In genomic region chr1:154407021-154407865, GRCh38 we compare ENCODE assay signal across 8 cellular contexts. TPM values are rescaled to one million over a fixed set of nuclear protein-coding genes. Genes with fewer than 3 reads are reported as not detected.
A peak's percentile ranks its signal among the peaks of the same experiment; 100 is the strongest.
DNase-seq lines count a peak whose midpoint lies in the region; ATAC-seq and TF ChIP-seq lines count a peak whose summit lies in the region.

No MANE protein-coding gene starts in this region.

- POLR2A ChIA-PET in HEK293T (lab: Yijun Ruan, JAX) = no interaction called here

- H3K4me3 Mint-ChIP-seq in activated T-helper 2 cell treated with anti-CD3 and anti-CD28 coated beads, Interferon-gamma antibody, Interleukin-2, Interleukin-4, amounts not matched to agents 10 μg/mL and 5 μg/mL and 100 μg/mL, durations not matched to agents 14 hours and 24 hours and 36 hours (ENCODE audit: low read depth) = peak overlapping the region; percentile 73

- no peaks in the 10 kb centered on the region for H3K9me3 ChIP-seq in right lobe of liver

- TF ChIP-seq CTCF in GM06990 (IDR thresholded peaks at IDR 0.05; ENCODE audit: insufficient read depth, low read length, poor library complexity, severe bottlenecking) (no peak), right lobe of liver (IDR thresholded peaks at IDR 0.05) (no peak)

- peak overlapping the region; percentile 64 for H3K27ac Mint-ChIP-seq in activated T-helper 2 cell treated with anti-CD3 and anti-CD28 coated beads, Interferon-gamma antibody, Interleukin-2, Interleukin-4, amounts not matched to agents 10 μg/mL and 5 μg/mL and 100 μg/mL, durations not matched to agents 14 hours and 24 hours and 36 hours

- ATAC-seq in HG03571 (IDR thresholded peaks at IDR 0.05; ENCODE audit: unreplicated experiment) (peak; percentile 37), right lobe of liver (peak; percentile 2 to 10 (median 6)), HG03280 (IDR thresholded peaks at IDR 0.05; ENCODE audit: unreplicated experiment) (no peak), GM19324 (IDR thresholded peaks at IDR 0.05; ENCODE audit: low FRiP score, unreplicated experiment) (no peak)

- H3K27me3 ChIP-seq in GM06990 (replicated peaks; ENCODE audit: control insufficient read depth, insufficient read depth, low read length) (no peaks in the 10 kb centered on the region), right lobe of liver (no peaks in the 10 kb centered on the region)

- H3K9me3 Mint-ChIP-seq in activated T-helper 2 cell treated with anti-CD3 and anti-CD28 coated beads, Interferon-gamma antibody, Interleukin-2, Interleukin-4, amounts not matched to agents 10 μg/mL and 5 μg/mL and 100 μg/mL, durations not matched to agents 14 hours and 24 hours and 36 hours = no peaks in the 10 kb centered on the region

- peak overlapping the region; percentile 98 to 99 (median 98) for H3K27ac ChIP-seq in right lobe of liver

- peaks cover 0 to 56% (median 21%) of the 10 kb centered on the region in 4 donors for H3K4me1 ChIP-seq in right lobe of liver

- 54% methylated on average over 4 of the region's 10 CpGs for WGBS in right lobe of liver (ENCODE audit: insufficient coverage, low coverage, low lambda C conversion rate, missing lambda C conversion rate)

- DNase-seq in GM06990 (ENCODE audit: extremely low read depth, insufficient read length) (peak; percentile 75), right lobe of liver (peak in 1 of 3 donors; percentile 49), HEK293T (ENCODE audit: extremely low spot score) (no peak)
- DNase-seq in activated T-helper 2 cell treated with anti-CD3 and anti-CD28 coated beads, Interferon-gamma antibody, Interleukin-2, Interleukin-4, amounts not matched to agents 10 μg/mL and 5 μg/mL and 100 μg/mL, durations not matched to agents 14 hours and 24 hours and 36 hours (ENCODE audit: low spot score) = no peak
- DNase-seq in stimulated activated naive CD4-positive, alpha-beta T cell treated with Interleukin-2 at 50 U/mL for 16 hours (lab: John Stamatoyannopoulos, UW) = peak; percentile 43

- CTCF ChIA-PET in HEK293T (lab: Yijun Ruan, JAX) = interaction anchor here (0.8 kb wide), 1 partner anchor 9 kb away, joined by 5 read pairs; no protein-coding TSS in a partner anchor

- no peaks in the 10 kb centered on the region for H3K36me3 Mint-ChIP-seq in activated T-helper 2 cell treated with anti-CD3 and anti-CD28 coated beads, Interferon-gamma antibody, Interleukin-2, Interleukin-4, amounts not matched to agents 10 μg/mL and 5 μg/mL and 100 μg/mL, durations not matched to agents 14 hours and 24 hours and 36 hours (ENCODE audit: low read depth)

- H3K27me3 Mint-ChIP-seq in activated T-helper 2 cell treated with anti-CD3 and anti-CD28 coated beads, Interferon-gamma antibody, Interleukin-2, Interleukin-4, amounts not matched to agents 10 μg/mL and 5 μg/mL and 100 μg/mL, durations not matched to agents 14 hours and 24 hours and 36 hours (ENCODE audit: low read depth) = peaks cover 6% of the 10 kb centered on the region

- peaks cover 71% of the 10 kb centered on the region for H3K4me1 Mint-ChIP-seq in activated T-helper 2 cell treated with anti-CD3 and anti-CD28 coated beads, Interferon-gamma antibody, Interleukin-2, Interleukin-4, amounts not matched to agents 10 μg/mL and 5 μg/mL and 100 μg/mL, durations not matched to agents 14 hours and 24 hours and 36 hours (ENCODE audit: low read depth)

- H3K4me3 ChIP-seq in GM06990 (replicated peaks; ENCODE audit: low read depth, low read length) (peak overlapping the region; percentile 63), right lobe of liver (peak overlapping the region; percentile 79 to 95 (median 91))

- peak; percentile 33 for TF ChIP-seq POLR2A in right lobe of liver (IDR thresholded peaks at IDR 0.05)

- H3K36me3 ChIP-seq in GM06990 (ENCODE audit: control insufficient read depth, insufficient read depth, low read length) (no peaks in the 10 kb centered on the region), right lobe of liver (no peaks in the 10 kb centered on the region)

- intact Hi-C loops in activated T-helper 2 cell treated with anti-CD3 and anti-CD28 coated beads, Interferon-gamma antibody, Interleukin-2, Interleukin-4, amounts not matched to agents 10 μg/mL and 5 μg/mL and 100 μg/mL, durations not matched to agents 14 hours and 24 hours and 36 hours (cut with micrococcal nuclease) = loop anchor here (1.0 kb wide), 2 partner anchors 32 to 56 kb away; no protein-coding TSS in a partner anchor
- intact Hi-C loops in right lobe of liver (cut with DNase I) = no loop called here

TF ChIP-seq in HEK293T, 16 proteins besides CTCF, POLR2A, EP300 and RAD21:
- TF ChIP-seq SUZ12 (IDR thresholded peaks at IDR 0.05) (no peak), ARNT (IDR thresholded peaks at IDR 0.05) (no peak), NFRKB (IDR thresholded peaks at IDR 0.05) (no peak), LEF1 (IDR thresholded peaks at IDR 0.05; ENCODE audit: borderline replicate concordance) (no peak), SP1 (IDR thresholded peaks at IDR 0.05) (no peak), FOXA1 (IDR thresholded peaks at IDR 0.05) (no peak), L3MBTL2 (conservative IDR thresholded peaks at IDR 0.05) (no peak), BHLHE40 (IDR thresholded peaks at IDR 0.05; ENCODE audit: borderline replicate concordance) (no peak), ZNF384 (IDR thresholded peaks at IDR 0.05) (no peak)
- TF ChIP-seq, protein P1, sequence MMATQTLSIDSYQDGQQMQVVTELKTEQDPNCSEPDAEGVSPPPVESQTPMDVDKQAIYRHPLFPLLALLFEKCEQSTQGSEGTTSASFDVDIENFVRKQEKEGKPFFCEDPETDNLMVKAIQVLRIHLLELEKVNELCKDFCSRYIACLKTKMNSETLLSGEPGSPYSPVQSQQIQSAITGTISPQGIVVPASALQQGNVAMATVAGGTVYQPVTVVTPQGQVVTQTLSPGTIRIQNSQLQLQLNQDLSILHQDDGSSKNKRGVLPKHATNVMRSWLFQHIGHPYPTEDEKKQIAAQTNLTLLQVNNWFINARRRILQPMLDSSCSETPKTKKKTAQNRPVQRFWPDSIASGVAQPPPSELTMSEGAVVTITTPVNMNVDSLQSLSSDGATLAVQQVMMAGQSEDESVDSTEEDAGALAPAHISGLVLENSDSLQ (IDR thresholded peaks at IDR 0.05) = no peak

RNA-seq across cellular contexts. Expression of gene IL6R, which starts 2.1 kb away (rescaled TPM):
- 1.6 and 2.2 TPM in 2 replicates for total RNA-seq in activated T-helper 2 cell treated with anti-CD3 and anti-CD28 coated beads, Interferon-gamma antibody, Interleukin-2, Interleukin-4, amounts not matched to agents 10 μg/mL and 5 μg/mL and 100 μg/mL, durations not matched to agents 14 hours and 24 hours and 36 hours
- 100 to 1,000 TPM in 2 of 6 experiments, 10 to 100 TPM in 4; 32.2 to 145 (median 68.2) TPM for total RNA-seq in right lobe of liver

Comparison
In these comparisons a context has a peak if more than half of its experiments do, and no peak if none do; other contexts are left out.
1. DNase-seq: peak in GM06990 (single experiment) and stimulated activated naive CD4-positive, alpha-beta T cell treated with Interleukin-2 at 50 U/mL for 16 hours (single experiment); none in activated T-helper 2 cell treated with anti-CD3 and anti-CD28 coated beads, Interferon-gamma antibody, Interleukin-2, Interleukin-4, amounts not matched to agents 10 μg/mL and 5 μg/mL and 100 μg/mL, durations not matched to agents 14 hours and 24 hours and 36 hours (single experiment) and HEK293T (single experiment).
2. ATAC-seq: peak in HG03571 (single experiment) and right lobe of liver (4 of 4); none in HG03280 (single experiment) and GM19324 (single experiment).
3. RNA of gene IL6R, which starts 2.1 kb away (total RNA-seq): 32.2 to 145 TPM in right lobe of liver; 1.6 to 2.2 TPM in activated T-helper 2 cell treated with anti-CD3 and anti-CD28 coated beads, Interferon-gamma antibody, Interleukin-2, Interleukin-4, amounts not matched to agents 10 μg/mL and 5 μg/mL and 100 μg/mL, durations not matched to agents 14 hours and 24 hours and 36 hours; every median in the first group is over 10 times any median in the second.